ENCODE assay signal across 8 cellular contexts in the genomic region with DNA sequence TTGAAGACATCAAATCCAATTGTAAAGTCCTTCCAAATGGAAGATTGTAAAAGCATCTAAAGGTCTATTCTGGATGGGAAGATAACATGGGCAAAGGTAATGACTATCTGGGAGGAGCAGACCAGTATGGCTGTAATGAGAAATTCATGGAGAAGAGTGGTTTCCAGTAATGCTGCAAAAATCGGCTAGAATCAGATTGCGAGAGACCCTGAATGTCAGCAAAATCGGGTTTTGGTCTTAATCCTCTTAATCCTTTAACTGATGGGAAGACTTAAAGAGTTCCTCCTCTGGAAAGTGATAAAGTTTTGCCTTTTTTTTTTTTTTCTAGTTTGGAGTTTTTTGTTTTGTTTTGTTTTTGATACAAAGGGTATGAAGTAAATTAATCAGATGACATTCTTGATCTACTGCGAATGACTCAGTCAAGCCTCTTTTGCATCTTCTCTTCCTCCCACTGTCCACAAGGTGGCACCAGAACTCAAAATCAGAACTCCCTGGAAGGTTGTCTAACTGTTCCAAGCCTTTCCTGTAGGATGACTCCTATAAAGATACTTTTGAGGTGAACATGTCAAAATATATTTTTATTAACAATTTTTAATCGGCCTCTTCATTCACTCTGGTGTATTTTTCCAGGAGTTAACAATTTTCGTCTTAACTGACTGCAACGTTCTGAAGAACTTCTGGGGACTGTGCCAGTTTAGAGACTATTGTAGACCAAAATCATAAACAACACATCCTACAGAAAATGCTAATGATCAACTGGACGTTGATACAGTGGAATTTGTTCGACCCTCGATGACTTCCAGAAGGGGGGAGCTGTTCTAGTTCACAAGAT.
A peak's percentile ranks its signal among the peaks of the same experiment; 100 is the strongest.
DNase-seq lines count a peak whose midpoint lies in the region; ATAC-seq, FAIRE-seq and TF ChIP-seq lines count a peak whose summit lies in the region.

No MANE protein-coding gene starts in this region.

- no peaks in the 10 kb centered on the region for H3K36me3 Mint-ChIP-seq in activated naive CD8-positive, alpha-beta T cell treated with anti-CD3 and anti-CD28 coated beads, Interleukin-2, amount 10 ng/mL, durations not matched to agents 7 days and 5 days
- no peaks in the 10 kb centered on the region for H3K36me3 Mint-ChIP-seq in activated naive CD8-positive, alpha-beta T cell treated with anti-CD3 and anti-CD28 coated beads for 36 hours
- H3K36me3 Mint-ChIP-seq in chondrocyte (ENCODE audit: low read depth): no peaks in the 10 kb centered on the region
- no peaks in the 10 kb centered on the region for H3K36me3 Mint-ChIP-seq in stimulated activated naive B cell treated with anti-CD40 and anti-IgM and Interleukin-4, amounts not matched to agents 10 μg/mL and 1 μg/mL and 100 μg/mL, for 72 hours

- POLR2A ChIA-PET in activated naive CD8-positive, alpha-beta T cell treated with anti-CD3 and anti-CD28 coated beads, Interleukin-2, amount 10 ng/mL, durations not matched to agents 7 days and 5 days (lab: Charles Lee): no interaction called here

- no peaks in the 10 kb centered on the region for H3K9me2 ChIP-seq in Karpas-422 (replicated peaks; ENCODE audit: insufficient read depth, low read length)

- H3K36me3 ChIP-seq in Karpas-422 (ENCODE audit: insufficient read depth, low read length): no peaks in the 10 kb centered on the region
- H3K36me3 ChIP-seq in RWPE2 (ENCODE audit: low read depth): no peaks in the 10 kb centered on the region

- ATAC-seq in activated naive CD8-positive, alpha-beta T cell treated with anti-CD3 and anti-CD28 coated beads, Interleukin-2, amount 10 ng/mL, durations not matched to agents 7 days and 5 days (ENCODE audit: low read depth): peak; percentile 50
- peak; percentile 80; the same call in 2 of the 3 replicates for ATAC-seq in RWPE2 (ENCODE audit: low read depth)
- peak; percentile 82 for ATAC-seq in stimulated activated naive B cell treated with anti-CD40 and anti-IgM and Interleukin-4, amounts not matched to agents 10 μg/mL and 1 μg/mL and 100 μg/mL, for 72 hours (replicated peaks)

- H3K4me3 ChIP-seq in Karpas-422 (ENCODE audit: low read length) (no peak overlapping the region), RWPE2 (ENCODE audit: severe bottlenecking) (no peak overlapping the region)

- TF ChIP-seq CTCF in RWPE2 (IDR thresholded peaks at IDR 0.05; ENCODE audit: poor library complexity, severe bottlenecking): peak; percentile 81
- peak; percentile 97 for TF ChIP-seq CTCF in chondrocyte (IDR thresholded peaks at IDR 0.05)

- H3K9me3 ChIP-seq in Karpas-422 (ENCODE audit: low read length): no peaks in the 10 kb centered on the region
- H3K9me3 ChIP-seq in RWPE2 (ENCODE audit: severe bottlenecking): no peaks in the 10 kb centered on the region

- DNase-seq in activated naive CD8-positive, alpha-beta T cell treated with anti-CD3 and anti-CD28 coated beads, Interleukin-2, amount 10 ng/mL, durations not matched to agents 7 days and 5 days: no peak
- DNase-seq in activated naive CD8-positive, alpha-beta T cell treated with anti-CD3 and anti-CD28 coated beads for 36 hours: no peak
- peak; percentile 14 for DNase-seq in H54 (ENCODE audit: insufficient read length, low spot score)
- DNase-seq in Karpas-422: peak; percentile 76
- no peak for DNase-seq in RWPE2 (ENCODE audit: low spot score)
- DNase-seq in chondrocyte (ENCODE audit: low spot score): no peak
- peak; percentile 86 for DNase-seq in left kidney (ENCODE audit: low read depth, low spot score)
- peak; percentile 5 for DNase-seq in stimulated activated naive B cell treated with anti-CD40 and anti-IgM and Interleukin-4, amounts not matched to agents 10 μg/mL and 1 μg/mL and 100 μg/mL, for 72 hours

- no peak overlapping the region for H3K27ac ChIP-seq in Karpas-422 (ENCODE audit: low read length)
- no peak overlapping the region for H3K27ac ChIP-seq in RWPE2 (ENCODE audit: poor library complexity, severe bottlenecking)

- no peaks in the 10 kb centered on the region for H3K79me2 ChIP-seq in Karpas-422 (ENCODE audit: low read length)

- no peaks in the 10 kb centered on the region for H4K20me1 ChIP-seq in Karpas-422 (ENCODE audit: insufficient read depth, low read depth, low read length)

- H2AFZ ChIP-seq in Karpas-422 (ENCODE audit: low read length): no peak overlapping the region

- H3K4me1 ChIP-seq in Karpas-422 (ENCODE audit: low read length): no peaks in the 10 kb centered on the region
- H3K4me1 ChIP-seq in RWPE2 (ENCODE audit: insufficient read depth, poor library complexity, severe bottlenecking): no peaks in the 10 kb centered on the region

- H3K9me3 Mint-ChIP-seq in activated naive CD8-positive, alpha-beta T cell treated with anti-CD3 and anti-CD28 coated beads, Interleukin-2, amount 10 ng/mL, durations not matched to agents 7 days and 5 days: no peaks in the 10 kb centered on the region
- H3K9me3 Mint-ChIP-seq in activated naive CD8-positive, alpha-beta T cell treated with anti-CD3 and anti-CD28 coated beads for 36 hours: no peaks in the 10 kb centered on the region
- peaks cover 4% of the 10 kb centered on the region for H3K9me3 Mint-ChIP-seq in chondrocyte (ENCODE audit: low read depth)
- H3K9me3 Mint-ChIP-seq in stimulated activated naive B cell treated with anti-CD40 and anti-IgM and Interleukin-4, amounts not matched to agents 10 μg/mL and 1 μg/mL and 100 μg/mL, for 72 hours: no peaks in the 10 kb centered on the region

- peak; percentile 95 for FAIRE-seq in H54 (lab: Jason Lieb, UNC)

- no peak overlapping the region for H3K4me3 Mint-ChIP-seq in activated naive CD8-positive, alpha-beta T cell treated with anti-CD3 and anti-CD28 coated beads, Interleukin-2, amount 10 ng/mL, durations not matched to agents 7 days and 5 days
- H3K4me3 Mint-ChIP-seq in activated naive CD8-positive, alpha-beta T cell treated with anti-CD3 and anti-CD28 coated beads for 36 hours: no peak overlapping the region
- H3K4me3 Mint-ChIP-seq in chondrocyte (ENCODE audit: unreplicated experiment): no peak overlapping the region
- no peak overlapping the region for H3K4me3 Mint-ChIP-seq in stimulated activated naive B cell treated with anti-CD40 and anti-IgM and Interleukin-4, amounts not matched to agents 10 μg/mL and 1 μg/mL and 100 μg/mL, for 72 hours

- H3K27me3 ChIP-seq in Karpas-422 (ENCODE audit: low read length) (no peaks in the 10 kb centered on the region), RWPE2 (ENCODE audit: insufficient read depth, poor library complexity, severe bottlenecking) (no peaks in the 10 kb centered on the region)

- no peak overlapping the region for H3K4me2 ChIP-seq in Karpas-422 (ENCODE audit: low read depth, low read length, poor library complexity, severe bottlenecking)

- no peak for TF ChIP-seq POLR2A in H54 (IDR thresholded peaks at IDR 0.05; ENCODE audit: low read depth, low read length)

- no peaks in the 10 kb centered on the region for H3K4me1 Mint-ChIP-seq in activated naive CD8-positive, alpha-beta T cell treated with anti-CD3 and anti-CD28 coated beads, Interleukin-2, amount 10 ng/mL, durations not matched to agents 7 days and 5 days
- H3K4me1 Mint-ChIP-seq in activated naive CD8-positive, alpha-beta T cell treated with anti-CD3 and anti-CD28 coated beads for 36 hours: peaks cover 2% of the 10 kb centered on the region
- peaks cover 28% of the 10 kb centered on the region for H3K4me1 Mint-ChIP-seq in chondrocyte (ENCODE audit: low read depth)
- peaks cover 0 to 8% of the 10 kb centered on the region in 2 donors for H3K4me1 Mint-ChIP-seq in stimulated activated naive B cell treated with anti-CD40 and anti-IgM and Interleukin-4, amounts not matched to agents 10 μg/mL and 1 μg/mL and 100 μg/mL, for 72 hours

- no peak overlapping the region for H3K9ac ChIP-seq in Karpas-422 (ENCODE audit: low read length)

- H3K27me3 Mint-ChIP-seq in activated naive CD8-positive, alpha-beta T cell treated with anti-CD3 and anti-CD28 coated beads, Interleukin-2, amount 10 ng/mL, durations not matched to agents 7 days and 5 days: no peaks in the 10 kb centered on the region
- H3K27me3 Mint-ChIP-seq in activated naive CD8-positive, alpha-beta T cell treated with anti-CD3 and anti-CD28 coated beads for 36 hours: peaks cover 7% of the 10 kb centered on the region
- no peaks in the 10 kb centered on the region for H3K27me3 Mint-ChIP-seq in chondrocyte (ENCODE audit: low read depth)
- H3K27me3 Mint-ChIP-seq in stimulated activated naive B cell treated with anti-CD40 and anti-IgM and Interleukin-4, amounts not matched to agents 10 μg/mL and 1 μg/mL and 100 μg/mL, for 72 hours: peaks cover 4 to 7% of the 10 kb centered on the region in 2 donors

- H3K27ac Mint-ChIP-seq in activated naive CD8-positive, alpha-beta T cell treated with anti-CD3 and anti-CD28 coated beads, Interleukin-2, amount 10 ng/mL, durations not matched to agents 7 days and 5 days: no peak overlapping the region
- no peak overlapping the region for H3K27ac Mint-ChIP-seq in activated naive CD8-positive, alpha-beta T cell treated with anti-CD3 and anti-CD28 coated beads for 36 hours
- no peak overlapping the region for H3K27ac Mint-ChIP-seq in chondrocyte (ENCODE audit: unreplicated experiment)
- H3K27ac Mint-ChIP-seq in stimulated activated naive B cell treated with anti-CD40 and anti-IgM and Interleukin-4, amounts not matched to agents 10 μg/mL and 1 μg/mL and 100 μg/mL, for 72 hours: no peak overlapping the region

Comparison
In these comparisons a context has a peak if more than half of its experiments do, and no peak if none do; other contexts are left out.
1. DNase-seq: peak in H54 (single experiment), Karpas-422 (single experiment), left kidney (single experiment) and stimulated activated naive B cell treated with anti-CD40 and anti-IgM and Interleukin-4, amounts not matched to agents 10 μg/mL and 1 μg/mL and 100 μg/mL, for 72 hours (single experiment); none in activated naive CD8-positive, alpha-beta T cell treated with anti-CD3 and anti-CD28 coated beads, Interleukin-2, amount 10 ng/mL, durations not matched to agents 7 days and 5 days (single experiment), activated naive CD8-positive, alpha-beta T cell treated with anti-CD3 and anti-CD28 coated beads for 36 hours (single experiment), RWPE2 (single experiment) and chondrocyte (single experiment).
2. Peak in every context shown above with its lines, with median percentiles within 50 percentile points of each other: ATAC-seq.